In the genomic region with DNA sequence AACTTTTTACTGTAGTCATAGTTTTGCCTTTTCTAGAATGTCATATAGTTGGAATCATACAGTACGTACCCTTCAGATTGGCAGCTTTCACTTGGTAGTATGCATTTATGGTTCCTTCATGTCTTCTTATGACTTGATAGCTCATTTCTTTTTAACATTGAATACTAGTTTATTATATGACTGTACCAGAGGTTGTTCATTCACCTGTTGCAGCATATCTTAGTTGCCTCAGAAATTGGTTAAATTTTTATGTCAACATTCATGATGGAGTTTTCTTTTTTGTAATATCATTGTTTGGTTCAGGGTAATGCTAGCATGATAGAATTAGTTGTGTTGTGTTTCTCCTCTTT, we compare ENCODE assay signal across 9 cellular contexts.
DNase-seq lines count a peak whose midpoint lies in the region; ATAC-seq and TF ChIP-seq lines count a peak whose summit lies in the region.
"Had no signal": no experiment of that assay in that cellular context is flagged by ENCODE, and none has a peak within 500 bp of the region (broad histone marks: within the 10 kb centered on the region; RNA-seq: fewer than 3 reads in every experiment).

No MANE protein-coding gene starts in this region.

- H3K36me3 ChIP-seq in left lung: no peaks in the 10 kb centered on the region
- no peaks in the 10 kb centered on the region for H3K36me3 ChIP-seq in tibial nerve
- no peaks in the 10 kb centered on the region for H3K36me3 ChIP-seq in aorta (ENCODE audit: control insufficient read depth in 1 of 2, insufficient read depth in 2 of 2, low read length in 1 of 2)

- TF ChIP-seq EP300 in tibial nerve (IDR thresholded peaks at IDR 0.05): no peak

- no peak for ATAC-seq in activated CD8-positive, alpha-beta T cell treated with anti-CD3 and anti-CD28 coated beads for 36 hours
- ATAC-seq in left lung (no peak), aorta (ENCODE audit: low FRiP score) (no peak), HG03045 (IDR thresholded peaks at IDR 0.05; ENCODE audit: unreplicated experiment) (no peak)

- no peak overlapping the region for H3K27ac Mint-ChIP-seq in activated naive CD4-positive, alpha-beta T cell treated with anti-CD3 and anti-CD28 coated beads, Interleukin-2, amount 50 U/mL, for 24 hours
- no peak overlapping the region for H3K27ac Mint-ChIP-seq in activated CD8-positive, alpha-beta T cell treated with anti-CD3 and anti-CD28 coated beads for 36 hours
- H3K27ac Mint-ChIP-seq in osteocyte (ENCODE audit: unreplicated experiment): no peak overlapping the region

- peaks cover 9% of the 10 kb centered on the region for H3K4me1 Mint-ChIP-seq in activated naive CD4-positive, alpha-beta T cell treated with anti-CD3 and anti-CD28 coated beads, Interleukin-2, amount 50 U/mL, for 24 hours
- H3K4me1 Mint-ChIP-seq in activated CD8-positive, alpha-beta T cell treated with anti-CD3 and anti-CD28 coated beads for 36 hours (ENCODE audit: low read depth): peaks cover 6% of the 10 kb centered on the region
- H3K4me1 Mint-ChIP-seq in osteocyte (ENCODE audit: unreplicated experiment): no peaks in the 10 kb centered on the region

- no peaks in the 10 kb centered on the region for H3K9me3 Mint-ChIP-seq in activated naive CD4-positive, alpha-beta T cell treated with anti-CD3 and anti-CD28 coated beads, Interleukin-2, amount 50 U/mL, for 24 hours
- H3K9me3 Mint-ChIP-seq in activated CD8-positive, alpha-beta T cell treated with anti-CD3 and anti-CD28 coated beads for 36 hours: no peaks in the 10 kb centered on the region
- no peaks in the 10 kb centered on the region for H3K9me3 Mint-ChIP-seq in osteocyte (ENCODE audit: unreplicated experiment)

- H3K27me3 Mint-ChIP-seq in activated naive CD4-positive, alpha-beta T cell treated with anti-CD3 and anti-CD28 coated beads, Interleukin-2, amount 50 U/mL, for 24 hours: peaks cover 24% of the 10 kb centered on the region
- peaks cover 31% of the 10 kb centered on the region for H3K27me3 Mint-ChIP-seq in activated CD8-positive, alpha-beta T cell treated with anti-CD3 and anti-CD28 coated beads for 36 hours
- H3K27me3 Mint-ChIP-seq in osteocyte (ENCODE audit: unreplicated experiment): peaks cover 54% of the 10 kb centered on the region

- POLR2A ChIA-PET in activated CD8-positive, alpha-beta T cell treated with anti-CD3 and anti-CD28 coated beads for 36 hours (lab: Charles Lee): no interaction called here

- DNase-seq in activated naive CD4-positive, alpha-beta T cell (lab: John Stamatoyannopoulos, UW): no peak
- no peak for DNase-seq in activated CD8-positive, alpha-beta T cell treated with anti-CD3 and anti-CD28 coated beads for 36 hours
- DNase-seq in left lung: no peak
- DNase-seq in tibial nerve (ENCODE audit: low spot score in 2 of 2): no peak
- DNase-seq in osteocyte (ENCODE audit: extremely low spot score, unreplicated experiment): no peak
- DNase-seq in aorta: no peak
- DNase-seq: effector CD4-positive, alpha-beta T cell had no signal

- H3K36me3 Mint-ChIP-seq in activated naive CD4-positive, alpha-beta T cell treated with anti-CD3 and anti-CD28 coated beads, Interleukin-2, amount 50 U/mL, for 24 hours: no peaks in the 10 kb centered on the region
- H3K36me3 Mint-ChIP-seq in activated CD8-positive, alpha-beta T cell treated with anti-CD3 and anti-CD28 coated beads for 36 hours (ENCODE audit: low read depth): no peaks in the 10 kb centered on the region
- no peaks in the 10 kb centered on the region for H3K36me3 Mint-ChIP-seq in osteocyte (ENCODE audit: unreplicated experiment)

- H3K4me3 ChIP-seq in left lung (peak overlapping the region; percentile 15 to 17), tibial nerve (peak overlapping the region; percentile 19 to 50 (median 36)), aorta (ENCODE audit: low read length in 2 of 2) (no peak overlapping the region)

- peak overlapping the region; percentile 85 for H3K4me3 Mint-ChIP-seq in activated naive CD4-positive, alpha-beta T cell treated with anti-CD3 and anti-CD28 coated beads, Interleukin-2, amount 50 U/mL, for 24 hours
- H3K4me3 Mint-ChIP-seq in activated CD8-positive, alpha-beta T cell treated with anti-CD3 and anti-CD28 coated beads for 36 hours: peak overlapping the region; percentile 71
- H3K4me3 Mint-ChIP-seq in osteocyte (ENCODE audit: unreplicated experiment): no peak overlapping the region

- no peak for TF ChIP-seq CTCF in activated CD8-positive, alpha-beta T cell treated with anti-CD3 and anti-CD28 coated beads for 36 hours (IDR thresholded peaks at IDR 0.05)
- TF ChIP-seq CTCF in left lung (IDR thresholded peaks at IDR 0.05) (no peak), tibial nerve (IDR thresholded peaks at IDR 0.05) (no peak), osteocyte (IDR thresholded peaks at IDR 0.05) (no peak)

- 30 to 34% methylated on average over 1 of the region's 1 CpG for WGBS in tibial nerve, 2 donors
- 32 to 39% methylated on average over 1 of the region's 1 CpG for WGBS in aorta, 2 donors

- H3K27ac ChIP-seq in left lung (no peak overlapping the region), tibial nerve (no peak overlapping the region), aorta (ENCODE audit: low read depth in 1 of 2, low read length in 2 of 2) (no peak overlapping the region)

- H3K27me3 ChIP-seq in left lung (peaks cover 6 to 18% of the 10 kb centered on the region in 2 donors), tibial nerve (no peaks in the 10 kb centered on the region), aorta (ENCODE audit: control insufficient read depth in 1 of 2, insufficient read depth in 2 of 2, low read length in 1 of 2) (no peaks in the 10 kb centered on the region)

- CTCF ChIA-PET in activated CD8-positive, alpha-beta T cell treated with anti-CD3 and anti-CD28 coated beads for 36 hours (lab: Charles Lee): interaction anchor here (0.6 to 2.2 kb wide), 2 partner anchors 57 to 275 kb away, joined by 3 to 6 read pairs; no protein-coding TSS in a partner anchor

- no peaks in the 10 kb centered on the region for H3K9me3 ChIP-seq in left lung
- H3K9me3 ChIP-seq in tibial nerve: no peaks in the 10 kb centered on the region
- H3K9me3 ChIP-seq in aorta (ENCODE audit: control insufficient read depth, low read length): no peaks in the 10 kb centered on the region

- no peak for TF ChIP-seq POLR2A in tibial nerve (IDR thresholded peaks at IDR 0.05)

- intact Hi-C loops in activated CD8-positive, alpha-beta T cell treated with anti-CD3 and anti-CD28 coated beads for 36 hours (cut with micrococcal nuclease): no loop called here
- intact Hi-C loops in left lung (cut with DNase I) (no loop called here), aorta (cut with DNase I) (no loop called here)

- H3K4me1 ChIP-seq in left lung (no peaks in the 10 kb centered on the region), tibial nerve (no peaks in the 10 kb centered on the region), aorta (ENCODE audit: control insufficient read depth in 1 of 2, insufficient read depth in 2 of 2, low read length in 2 of 2) (no peaks in the 10 kb centered on the region)

Comparison
In these comparisons a context has a peak if more than half of its experiments do, and no peak if none do; other contexts are left out.
1. H3K4me3 ChIP-seq: peak in left lung (2 of 2) and tibial nerve (4 of 4); none in aorta (0 of 2).